20 cellular contexts compared by ENCODE assay signal in the genomic region with DNA sequence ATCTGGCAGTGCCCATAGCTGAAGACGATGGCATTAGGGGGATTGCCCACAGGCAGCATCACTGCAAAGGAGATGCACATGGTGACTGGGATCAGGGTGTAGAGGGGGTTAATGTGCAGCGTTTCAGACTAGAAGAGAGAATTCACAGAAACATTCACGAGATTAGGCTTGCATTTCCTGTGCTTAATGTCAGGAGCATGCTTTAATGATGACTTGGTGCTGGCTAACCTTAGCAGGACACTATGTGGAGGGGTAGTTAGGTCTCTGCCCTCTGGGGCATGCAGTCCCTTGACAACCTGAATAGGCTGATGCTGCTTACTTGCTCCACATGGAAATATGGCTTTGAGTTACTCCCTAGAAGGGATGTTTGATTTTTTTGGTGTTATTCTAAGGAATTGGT. TPM values are rescaled to one million over a fixed set of nuclear protein-coding genes. Genes with fewer than 3 reads are reported as not detected.
DNase-seq lines count a peak whose midpoint lies in the region; ATAC-seq and TF ChIP-seq lines count a peak whose summit lies in the region.
"Had no signal": no experiment of that assay in that cellular context is flagged by ENCODE, and none has a peak within 500 bp of the region (broad histone marks: within the 10 kb centered on the region; RNA-seq: fewer than 3 reads in every experiment).

No MANE protein-coding gene starts in this region.

- no peaks in the 10 kb centered on the region for H3K79me2 ChIP-seq in OCI-LY7 (ENCODE audit: insufficient read depth, low read depth, low read length)

- H4K20me1 ChIP-seq in OCI-LY7 (ENCODE audit: insufficient read depth, low read length) = no peaks in the 10 kb centered on the region

- CTCF ChIA-PET in OCI-LY7 (lab: Charles Lee; ENCODE audit: unreplicated experiment) = no interaction called here

- no peak overlapping the region for H3K4me3 ChIP-seq in brain microvascular endothelial cell (ENCODE audit: low read depth, low read length)
- H3K4me3 ChIP-seq in OCI-LY7 (ENCODE audit: low read depth, low read length, poor library complexity, severe bottlenecking) = no peak overlapping the region
- H3K4me3 ChIP-seq: A549, cardiac muscle cell, spleen had no signal

- no peak overlapping the region for H2AFZ ChIP-seq in OCI-LY7 (ENCODE audit: low read length)

- BruUV-seq in OCI-LY7 (replicated peaks; lab: Mats Ljungman, UMichigan) = no TSS peak

- POLR2A ChIA-PET in OCI-LY7 (lab: Charles Lee) = interaction anchor here (0.7 to 1.1 kb wide), 4 partner anchors 10 to 329 kb away, joined by 3 to 6 read pairs (median 3); partner anchors contain the start of gene STMP1

- H3K4me1 ChIP-seq in OCI-LY7 (ENCODE audit: insufficient read depth, low read length, poor library complexity, severe bottlenecking) = no peaks in the 10 kb centered on the region
- H3K4me1 ChIP-seq: A549 had no signal

- intact Hi-C loops in OCI-LY7 (cut with micrococcal nuclease; ENCODE audit: unreplicated experiment) = no loop called here

- H3K36me3 ChIP-seq in brain microvascular endothelial cell (replicated peaks) = no peaks in the 10 kb centered on the region
- H3K36me3 ChIP-seq in OCI-LY7 (ENCODE audit: insufficient read depth, low read length) = no peaks in the 10 kb centered on the region

- H3K9me2 ChIP-seq in OCI-LY7 (ENCODE audit: insufficient read depth, low read length) = no peaks in the 10 kb centered on the region

- ATAC-seq in HG02763 (IDR thresholded peaks at IDR 0.05; ENCODE audit: unreplicated experiment) (no peak), GM18517 (IDR thresholded peaks at IDR 0.05; ENCODE audit: unreplicated experiment) (no peak)
- ATAC-seq: activated CD4-positive, alpha-beta T cell treated with anti-CD3 and anti-CD28 coated beads for 36 hours; CD8-positive, alpha-beta T cell had no signal

- no peak for TF ChIP-seq CTCF in brain microvascular endothelial cell (IDR thresholded peaks at IDR 0.05; ENCODE audit: low read depth, low read length, missing control alignments)
- TF ChIP-seq CTCF in OCI-LY7 (conservative IDR thresholded peaks at IDR 0.05; ENCODE audit: low read length) = no peak

- H3K9me3 ChIP-seq in OCI-LY7 (ENCODE audit: low read length) = no peaks in the 10 kb centered on the region
- H3K9me3 ChIP-seq: A549, spleen had no signal

- in situ Hi-C loops in brain microvascular endothelial cell (cut with HindIII; ENCODE audit: low pct_ligation_motif_present, low sequenced_read_pairs) = no loop called here

- no peak overlapping the region for H3K4me2 ChIP-seq in OCI-LY7 (ENCODE audit: low read length)
- H3K4me2 ChIP-seq: A549 had no signal

- no peaks in the 10 kb centered on the region for H3K27me3 ChIP-seq in brain microvascular endothelial cell (replicated peaks)
- H3K27me3 ChIP-seq: cardiac muscle cell, spleen had no signal

- H3K27ac ChIP-seq in brain microvascular endothelial cell (no peak overlapping the region), OCI-LY7 (ENCODE audit: low read depth, low read length, poor library complexity, severe bottlenecking) (no peak overlapping the region)
- H3K27ac ChIP-seq: A549, cardiac muscle cell had no signal

- DNase-seq in A172 (ENCODE audit: low spot score) = peak; percentile 16
- DNase-seq in LHCN-M2 (ENCODE audit: low read depth) = peak; percentile 68
- peak; percentile 60 for DNase-seq in brain microvascular endothelial cell
- DNase-seq in iris pigment epithelial cell (ENCODE audit: low read depth) = peak; percentile 58
- no peak for DNase-seq in activated T-cell treated with anti-CD3 and anti-CD28 coated beads, Interleukin-2, amount 50 U/mL, for 48 hours
- no peak for DNase-seq in OCI-LY7 (ENCODE audit: low spot score)
- DNase-seq: activated CD4-positive, alpha-beta T cell treated with anti-CD3 and anti-CD28 coated beads for 36 hours; activated naive CD4-positive, alpha-beta T cell treated with anti-CD3 and anti-CD28 coated beads, Interleukin-2, amount 10 ng/mL, durations not matched to agents 7 days and 5 days; CD8-positive, alpha-beta T cell; immature natural killer cell; NCI-H1092; NCI-H774; spleen; stimulated activated naive CD4-positive, alpha-beta T cell treated with Interleukin-2 at 50 U/mL for 16 hours had no signal

RNA-seq across cellular contexts. Expression of gene STMP1, which starts 21.8 kb away (rescaled TPM):
- 22.5 and 24.8 TPM in 2 replicates for total RNA-seq in A172 (2014; rRNA removed; shearing (Covaris generic))
- total RNA-seq in LHCN-M2 (2014; rRNA removed) (21.6 and 26.7 TPM in 2 replicates), OCI-LY7 (2022) (24.4 and 29.7 TPM in 2 replicates)
- polyA plus RNA-seq in LHCN-M2 (2012) = 64.1 TPM
- total RNA-seq in OCI-LY7 (2014; rRNA removed; shearing (Covaris generic)) = 7.4 and 8.0 TPM in 2 replicates

RNA-seq across cellular contexts. Expression of gene SLC13A4, which starts 43.9 kb away (rescaled TPM):
- not detected in 2 replicates for total RNA-seq in A172 (2014; rRNA removed; shearing (Covaris generic))
- total RNA-seq in LHCN-M2 (2014; rRNA removed) (0.06 TPM in 1 of 2 replicates, not detected in the other), OCI-LY7 (2022) (not detected in 2 replicates)
- 0.60 TPM for polyA plus RNA-seq in LHCN-M2 (2012)
- total RNA-seq in OCI-LY7 (2014; rRNA removed; shearing (Covaris generic)) = not detected in 2 replicates
- total RNA-seq: activated CD4-positive, alpha-beta T cell treated with anti-CD3 and anti-CD28 coated beads for 36 hours; CD8-positive, alpha-beta T cell; glomerular endothelial cell; T-helper 2 cell treated with Interferon-gamma antibody and Interleukin-4, amounts not matched to agents 100 ng/mL and 5 ng/mL, for 36 hours had no signal
- polyA plus RNA-seq: A549, immature natural killer cell had no signal

Comparison
In these comparisons a context has a peak if more than half of its experiments do, and no peak if none do; other contexts are left out.
1. DNase-seq: peak in A172 (single experiment), LHCN-M2 (single experiment), brain microvascular endothelial cell (single experiment) and iris pigment epithelial cell (single experiment); none in activated T-cell treated with anti-CD3 and anti-CD28 coated beads, Interleukin-2, amount 50 U/mL, for 48 hours (0 of 2) and OCI-LY7 (single experiment).